ENCODE assay signal across 1 cellular context in the genomic region with DNA sequence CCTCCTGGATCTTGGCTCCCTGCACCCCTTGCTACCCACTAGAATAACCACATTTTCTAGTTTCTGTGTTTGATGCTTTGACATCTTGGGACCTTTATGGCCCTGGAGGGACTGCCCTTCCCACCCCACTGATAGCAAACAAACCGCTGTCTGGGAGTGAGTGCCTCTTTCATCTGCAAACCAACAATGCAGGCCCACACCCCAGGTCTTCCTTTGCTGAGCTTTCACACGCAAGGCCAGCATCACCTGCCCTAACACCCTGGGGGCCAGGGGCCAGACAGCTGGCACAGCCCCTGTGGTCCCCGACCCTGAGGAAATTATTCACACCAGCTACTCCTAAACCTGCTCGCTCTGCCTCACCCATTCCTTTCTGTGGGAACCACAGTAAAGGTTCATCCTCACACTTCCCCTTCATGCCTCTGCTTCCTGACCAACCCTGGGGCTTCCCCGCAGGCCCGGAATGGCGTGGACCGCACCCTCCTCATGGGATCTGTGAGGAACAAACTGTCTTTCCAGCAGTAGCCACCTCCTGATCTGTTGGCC.
TF ChIP-seq lines count a peak whose summit lies in the region.

No MANE protein-coding gene starts in this region.

TF ChIP-seq in GM12878, 131 proteins besides CTCF, POLR2A, EP300 and RAD21 (continued from another document and continues in another):
- TF ChIP-seq, protein P1, sequence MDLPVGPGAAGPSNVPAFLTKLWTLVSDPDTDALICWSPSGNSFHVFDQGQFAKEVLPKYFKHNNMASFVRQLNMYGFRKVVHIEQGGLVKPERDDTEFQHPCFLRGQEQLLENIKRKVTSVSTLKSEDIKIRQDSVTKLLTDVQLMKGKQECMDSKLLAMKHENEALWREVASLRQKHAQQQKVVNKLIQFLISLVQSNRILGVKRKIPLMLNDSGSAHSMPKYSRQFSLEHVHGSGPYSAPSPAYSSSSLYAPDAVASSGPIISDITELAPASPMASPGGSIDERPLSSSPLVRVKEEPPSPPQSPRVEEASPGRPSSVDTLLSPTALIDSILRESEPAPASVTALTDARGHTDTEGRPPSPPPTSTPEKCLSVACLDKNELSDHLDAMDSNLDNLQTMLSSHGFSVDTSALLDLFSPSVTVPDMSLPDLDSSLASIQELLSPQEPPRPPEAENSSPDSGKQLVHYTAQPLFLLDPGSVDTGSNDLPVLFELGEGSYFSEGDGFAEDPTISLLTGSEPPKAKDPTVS (IDR thresholded peaks at IDR 0.05; ENCODE audit: low read depth, low read length) = no peak
- TF ChIP-seq YBX1 (IDR thresholded peaks at IDR 0.05) (no peak), BCL11A (IDR thresholded peaks at IDR 0.05; ENCODE audit: low read depth, low read length) (no peak), POLR2AphosphoS5 (IDR thresholded peaks at IDR 0.05; ENCODE audit: low read length) (no peak), JUNB (IDR thresholded peaks at IDR 0.05) (no peak), MXI1 (IDR thresholded peaks at IDR 0.05; ENCODE audit: low read depth, low read length) (no peak), CBFB (IDR thresholded peaks at IDR 0.05; ENCODE audit: low read depth) (no peak), RAD51 (IDR thresholded peaks at IDR 0.05) (no peak), HDGF (IDR thresholded peaks at IDR 0.05) (no peak), NBN (IDR thresholded peaks at IDR 0.05) (peak; percentile 22; the same call in 1 of the 2 replicates), HCFC1 (IDR thresholded peaks at IDR 0.05; ENCODE audit: low read length) (no peak), WRNIP1 (IDR thresholded peaks at IDR 0.05; ENCODE audit: borderline replicate concordance, low read depth, low read length) (no peak), TCF12 (IDR thresholded peaks at IDR 0.05; ENCODE audit: low read depth, low read length) (peak; percentile 74; the same call in 1 of the 2 replicates), MEF2B (IDR thresholded peaks at IDR 0.05; ENCODE audit: partially characterized antibody, poor library complexity, severe bottlenecking) (peak; percentile 86), IKZF1 (conservative IDR thresholded peaks at IDR 0.05) (peak; percentile 75), MEF2A (IDR thresholded peaks at IDR 0.05; ENCODE audit: insufficient read depth, low read depth, low read length) (no peak), ZBED1 (IDR thresholded peaks at IDR 0.05; ENCODE audit: borderline replicate concordance) (no peak), BRCA1 (IDR thresholded peaks at IDR 0.05; ENCODE audit: low read depth, low read length) (no peak), CBX3 (IDR thresholded peaks at IDR 0.05; ENCODE audit: borderline replicate concordance, low read depth) (no peak), POLR2AphosphoS2 (IDR thresholded peaks at IDR 0.05; ENCODE audit: low read depth, low read length) (no peak), CHD2 (IDR thresholded peaks at IDR 0.05; ENCODE audit: borderline replicate concordance, low read depth, low read length) (0 out of 2 replicates have a peak, but pooled peaks have one; percentile 46), STAT3 (IDR thresholded peaks at IDR 0.05; ENCODE audit: low read depth, low read length) (no peak), STAT1 (conservative IDR thresholded peaks at IDR 0.05) (no peak), ATF7 (IDR thresholded peaks at IDR 0.05; ENCODE audit: low read depth) (no peak), SUPT20H (IDR thresholded peaks at IDR 0.05; ENCODE audit: borderline replicate concordance, control insufficient read depth, low read depth, low read length) (no peak), SMAD5 (IDR thresholded peaks at IDR 0.05; ENCODE audit: low read depth) (no peak), RFX5 (IDR thresholded peaks at IDR 0.05; ENCODE audit: low read depth, low read length) (no peak), HDAC6 (IDR thresholded peaks at IDR 0.05; ENCODE audit: unreplicated experiment) (no peak), MYB (IDR thresholded peaks at IDR 0.05; ENCODE audit: borderline replicate concordance, low read depth, low read length) (no peak), ZNF274 (IDR thresholded peaks at IDR 0.05; ENCODE audit: insufficient read depth, insufficient read length) (no peak), NR2C1 (IDR thresholded peaks at IDR 0.05) (no peak), PAX8 (IDR thresholded peaks at IDR 0.05) (no peak), SMC3 (IDR thresholded peaks at IDR 0.05; ENCODE audit: borderline replicate concordance, low read length) (no peak), CREM (IDR thresholded peaks at IDR 0.05; ENCODE audit: low read depth) (no peak), CBX5 (IDR thresholded peaks at IDR 0.05; ENCODE audit: low read depth) (no peak), NRF1 (conservative IDR thresholded peaks at IDR 0.05; ENCODE audit: low read depth, low read length) (no peak), RCOR1 (conservative IDR thresholded peaks at IDR 0.05; ENCODE audit: low read depth, low read length) (no peak), EGR1 (IDR thresholded peaks at IDR 0.05; ENCODE audit: borderline replicate concordance in 1 of 2, low read depth in 2 of 2, low read length in 2 of 2) (no peak), NR2F1 (conservative IDR thresholded peaks at IDR 0.05) (peak; percentile 82)
- TF ChIP-seq, protein P2, sequence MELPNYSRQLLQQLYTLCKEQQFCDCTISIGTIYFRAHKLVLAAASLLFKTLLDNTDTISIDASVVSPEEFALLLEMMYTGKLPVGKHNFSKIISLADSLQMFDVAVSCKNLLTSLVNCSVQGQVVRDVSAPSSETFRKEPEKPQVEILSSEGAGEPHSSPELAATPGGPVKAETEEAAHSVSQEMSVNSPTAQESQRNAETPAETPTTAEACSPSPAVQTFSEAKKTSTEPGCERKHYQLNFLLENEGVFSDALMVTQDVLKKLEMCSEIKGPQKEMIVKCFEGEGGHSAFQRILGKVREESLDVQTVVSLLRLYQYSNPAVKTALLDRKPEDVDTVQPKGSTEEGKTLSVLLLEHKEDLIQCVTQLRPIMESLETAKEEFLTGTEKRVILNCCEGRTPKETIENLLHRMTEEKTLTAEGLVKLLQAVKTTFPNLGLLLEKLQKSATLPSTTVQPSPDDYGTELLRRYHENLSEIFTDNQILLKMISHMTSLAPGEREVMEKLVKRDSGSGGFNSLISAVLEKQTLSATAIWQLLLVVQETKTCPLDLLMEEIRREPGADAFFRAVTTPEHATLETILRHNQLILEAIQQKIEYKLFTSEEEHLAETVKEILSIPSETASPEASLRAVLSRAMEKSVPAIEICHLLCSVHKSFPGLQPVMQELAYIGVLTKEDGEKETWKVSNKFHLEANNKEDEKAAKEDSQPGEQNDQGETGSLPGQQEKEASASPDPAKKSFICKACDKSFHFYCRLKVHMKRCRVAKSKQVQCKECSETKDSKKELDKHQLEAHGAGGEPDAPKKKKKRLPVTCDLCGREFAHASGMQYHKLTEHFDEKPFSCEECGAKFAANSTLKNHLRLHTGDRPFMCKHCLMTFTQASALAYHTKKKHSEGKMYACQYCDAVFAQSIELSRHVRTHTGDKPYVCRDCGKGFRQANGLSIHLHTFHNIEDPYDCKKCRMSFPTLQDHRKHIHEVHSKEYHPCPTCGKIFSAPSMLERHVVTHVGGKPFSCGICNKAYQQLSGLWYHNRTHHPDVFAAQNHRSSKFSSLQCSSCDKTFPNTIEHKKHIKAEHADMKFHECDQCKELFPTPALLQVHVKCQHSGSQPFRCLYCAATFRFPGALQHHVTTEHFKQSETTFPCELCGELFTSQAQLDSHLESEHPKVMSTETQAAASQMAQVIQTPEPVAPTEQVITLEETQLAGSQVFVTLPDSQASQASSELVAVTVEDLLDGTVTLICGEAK (IDR thresholded peaks at IDR 0.05; ENCODE audit: borderline replicate concordance) = no peak
- TF ChIP-seq, protein P3, sequence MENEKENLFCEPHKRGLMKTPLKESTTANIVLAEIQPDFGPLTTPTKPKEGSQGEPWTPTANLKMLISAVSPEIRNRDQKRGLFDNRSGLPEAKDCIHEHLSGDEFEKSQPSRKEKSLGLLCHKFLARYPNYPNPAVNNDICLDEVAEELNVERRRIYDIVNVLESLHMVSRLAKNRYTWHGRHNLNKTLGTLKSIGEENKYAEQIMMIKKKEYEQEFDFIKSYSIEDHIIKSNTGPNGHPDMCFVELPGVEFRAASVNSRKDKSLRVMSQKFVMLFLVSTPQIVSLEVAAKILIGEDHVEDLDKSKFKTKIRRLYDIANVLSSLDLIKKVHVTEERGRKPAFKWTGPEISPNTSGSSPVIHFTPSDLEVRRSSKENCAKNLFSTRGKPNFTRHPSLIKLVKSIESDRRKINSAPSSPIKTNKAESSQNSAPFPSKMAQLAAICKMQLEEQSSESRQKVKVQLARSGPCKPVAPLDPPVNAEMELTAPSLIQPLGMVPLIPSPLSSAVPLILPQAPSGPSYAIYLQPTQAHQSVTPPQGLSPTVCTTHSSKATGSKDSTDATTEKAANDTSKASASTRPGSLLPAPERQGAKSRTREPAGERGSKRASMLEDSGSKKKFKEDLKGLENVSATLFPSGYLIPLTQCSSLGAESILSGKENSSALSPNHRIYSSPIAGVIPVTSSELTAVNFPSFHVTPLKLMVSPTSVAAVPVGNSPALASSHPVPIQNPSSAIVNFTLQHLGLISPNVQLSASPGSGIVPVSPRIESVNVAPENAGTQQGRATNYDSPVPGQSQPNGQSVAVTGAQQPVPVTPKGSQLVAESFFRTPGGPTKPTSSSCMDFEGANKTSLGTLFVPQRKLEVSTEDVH (IDR thresholded peaks at IDR 0.05; ENCODE audit: low read depth, partially characterized antibody) = no peak
- TF ChIP-seq, protein P4, sequence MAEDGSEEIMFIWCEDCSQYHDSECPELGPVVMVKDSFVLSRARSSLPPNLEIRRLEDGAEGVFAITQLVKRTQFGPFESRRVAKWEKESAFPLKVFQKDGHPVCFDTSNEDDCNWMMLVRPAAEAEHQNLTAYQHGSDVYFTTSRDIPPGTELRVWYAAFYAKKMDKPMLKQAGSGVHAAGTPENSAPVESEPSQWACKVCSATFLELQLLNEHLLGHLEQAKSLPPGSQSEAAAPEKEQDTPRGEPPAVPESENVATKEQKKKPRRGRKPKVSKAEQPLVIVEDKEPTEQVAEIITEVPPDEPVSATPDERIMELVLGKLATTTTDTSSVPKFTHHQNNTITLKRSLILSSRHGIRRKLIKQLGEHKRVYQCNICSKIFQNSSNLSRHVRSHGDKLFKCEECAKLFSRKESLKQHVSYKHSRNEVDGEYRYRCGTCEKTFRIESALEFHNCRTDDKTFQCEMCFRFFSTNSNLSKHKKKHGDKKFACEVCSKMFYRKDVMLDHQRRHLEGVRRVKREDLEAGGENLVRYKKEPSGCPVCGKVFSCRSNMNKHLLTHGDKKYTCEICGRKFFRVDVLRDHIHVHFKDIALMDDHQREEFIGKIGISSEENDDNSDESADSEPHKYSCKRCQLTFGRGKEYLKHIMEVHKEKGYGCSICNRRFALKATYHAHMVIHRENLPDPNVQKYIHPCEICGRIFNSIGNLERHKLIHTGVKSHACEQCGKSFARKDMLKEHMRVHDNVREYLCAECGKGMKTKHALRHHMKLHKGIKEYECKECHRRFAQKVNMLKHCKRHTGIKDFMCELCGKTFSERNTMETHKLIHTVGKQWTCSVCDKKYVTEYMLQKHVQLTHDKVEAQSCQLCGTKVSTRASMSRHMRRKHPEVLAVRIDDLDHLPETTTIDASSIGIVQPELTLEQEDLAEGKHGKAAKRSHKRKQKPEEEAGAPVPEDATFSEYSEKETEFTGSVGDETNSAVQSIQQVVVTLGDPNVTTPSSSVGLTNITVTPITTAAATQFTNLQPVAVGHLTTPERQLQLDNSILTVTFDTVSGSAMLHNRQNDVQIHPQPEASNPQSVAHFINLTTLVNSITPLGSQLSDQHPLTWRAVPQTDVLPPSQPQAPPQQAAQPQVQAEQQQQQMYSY (CRISPR knock-in tag; IDR thresholded peaks at IDR 0.05) = no peak
- TF ChIP-seq, protein P5, sequence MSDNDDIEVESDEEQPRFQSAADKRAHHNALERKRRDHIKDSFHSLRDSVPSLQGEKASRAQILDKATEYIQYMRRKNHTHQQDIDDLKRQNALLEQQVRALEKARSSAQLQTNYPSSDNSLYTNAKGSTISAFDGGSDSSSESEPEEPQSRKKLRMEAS (IDR thresholded peaks at IDR 0.05; ENCODE audit: low read depth, low read length) = no peak
- TF ChIP-seq, protein P6, sequence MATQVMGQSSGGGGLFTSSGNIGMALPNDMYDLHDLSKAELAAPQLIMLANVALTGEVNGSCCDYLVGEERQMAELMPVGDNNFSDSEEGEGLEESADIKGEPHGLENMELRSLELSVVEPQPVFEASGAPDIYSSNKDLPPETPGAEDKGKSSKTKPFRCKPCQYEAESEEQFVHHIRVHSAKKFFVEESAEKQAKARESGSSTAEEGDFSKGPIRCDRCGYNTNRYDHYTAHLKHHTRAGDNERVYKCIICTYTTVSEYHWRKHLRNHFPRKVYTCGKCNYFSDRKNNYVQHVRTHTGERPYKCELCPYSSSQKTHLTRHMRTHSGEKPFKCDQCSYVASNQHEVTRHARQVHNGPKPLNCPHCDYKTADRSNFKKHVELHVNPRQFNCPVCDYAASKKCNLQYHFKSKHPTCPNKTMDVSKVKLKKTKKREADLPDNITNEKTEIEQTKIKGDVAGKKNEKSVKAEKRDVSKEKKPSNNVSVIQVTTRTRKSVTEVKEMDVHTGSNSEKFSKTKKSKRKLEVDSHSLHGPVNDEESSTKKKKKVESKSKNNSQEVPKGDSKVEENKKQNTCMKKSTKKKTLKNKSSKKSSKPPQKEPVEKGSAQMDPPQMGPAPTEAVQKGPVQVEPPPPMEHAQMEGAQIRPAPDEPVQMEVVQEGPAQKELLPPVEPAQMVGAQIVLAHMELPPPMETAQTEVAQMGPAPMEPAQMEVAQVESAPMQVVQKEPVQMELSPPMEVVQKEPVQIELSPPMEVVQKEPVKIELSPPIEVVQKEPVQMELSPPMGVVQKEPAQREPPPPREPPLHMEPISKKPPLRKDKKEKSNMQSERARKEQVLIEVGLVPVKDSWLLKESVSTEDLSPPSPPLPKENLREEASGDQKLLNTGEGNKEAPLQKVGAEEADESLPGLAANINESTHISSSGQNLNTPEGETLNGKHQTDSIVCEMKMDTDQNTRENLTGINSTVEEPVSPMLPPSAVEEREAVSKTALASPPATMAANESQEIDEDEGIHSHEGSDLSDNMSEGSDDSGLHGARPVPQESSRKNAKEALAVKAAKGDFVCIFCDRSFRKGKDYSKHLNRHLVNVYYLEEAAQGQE (IDR thresholded peaks at IDR 0.05; ENCODE audit: low read depth, low read length) = no peak
- TF ChIP-seq, protein P7, sequence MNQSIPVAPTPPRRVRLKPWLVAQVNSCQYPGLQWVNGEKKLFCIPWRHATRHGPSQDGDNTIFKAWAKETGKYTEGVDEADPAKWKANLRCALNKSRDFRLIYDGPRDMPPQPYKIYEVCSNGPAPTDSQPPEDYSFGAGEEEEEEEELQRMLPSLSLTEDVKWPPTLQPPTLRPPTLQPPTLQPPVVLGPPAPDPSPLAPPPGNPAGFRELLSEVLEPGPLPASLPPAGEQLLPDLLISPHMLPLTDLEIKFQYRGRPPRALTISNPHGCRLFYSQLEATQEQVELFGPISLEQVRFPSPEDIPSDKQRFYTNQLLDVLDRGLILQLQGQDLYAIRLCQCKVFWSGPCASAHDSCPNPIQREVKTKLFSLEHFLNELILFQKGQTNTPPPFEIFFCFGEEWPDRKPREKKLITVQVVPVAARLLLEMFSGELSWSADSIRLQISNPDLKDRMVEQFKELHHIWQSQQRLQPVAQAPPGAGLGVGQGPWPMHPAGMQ (IDR thresholded peaks at IDR 0.05; ENCODE audit: borderline replicate concordance) = no peak
- TF ChIP-seq, protein P8, sequence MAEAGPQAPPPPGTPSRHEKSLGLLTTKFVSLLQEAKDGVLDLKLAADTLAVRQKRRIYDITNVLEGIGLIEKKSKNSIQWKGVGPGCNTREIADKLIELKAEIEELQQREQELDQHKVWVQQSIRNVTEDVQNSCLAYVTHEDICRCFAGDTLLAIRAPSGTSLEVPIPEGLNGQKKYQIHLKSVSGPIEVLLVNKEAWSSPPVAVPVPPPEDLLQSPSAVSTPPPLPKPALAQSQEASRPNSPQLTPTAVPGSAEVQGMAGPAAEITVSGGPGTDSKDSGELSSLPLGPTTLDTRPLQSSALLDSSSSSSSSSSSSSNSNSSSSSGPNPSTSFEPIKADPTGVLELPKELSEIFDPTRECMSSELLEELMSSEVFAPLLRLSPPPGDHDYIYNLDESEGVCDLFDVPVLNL (IDR thresholded peaks at IDR 0.05; ENCODE audit: low read depth, low read length) = no peak
